In genomic region chr16:29594926-29595838, GRCh38 we compare ENCODE assay signal across 8 cellular contexts.
DNase-seq lines count a peak whose midpoint lies in the region; FAIRE-seq and TF ChIP-seq lines count a peak whose summit lies in the region.
"Not testable (repeated sequence)": the region's sequence is repeated elsewhere in the genome, so short reads cannot be mapped to it uniquely, and the experiment has no call there.

No MANE protein-coding gene starts in this region.

- in situ Hi-C loops in HAP-1 (cut with MboI; ENCODE audit: low sequenced_read_pairs): not testable (repeated sequence)

- H3K9me2 ChIP-seq in MM.1S (replicated peaks; ENCODE audit: insufficient read depth, low read length): not testable (repeated sequence)

- peaks cover 43% of the 10 kb centered on the region for H3K79me2 ChIP-seq in MM.1S (ENCODE audit: low read length)

- H3F3A ChIP-seq in MM.1S (ENCODE audit: insufficient read depth, low read length): not testable (repeated sequence)

- DNase-seq in ELR (ENCODE audit: low read depth) (peak; percentile 93), HAP-1 (ENCODE audit: low spot score in 2 of 2) (peak; percentile 73 to 92), MM.1S (peak; percentile 80), SJSA1 (ENCODE audit: low read depth in 1 of 2, low spot score in 2 of 2) (peak; percentile 93 to 96), frontal cortex (ENCODE audit: low spot score in 2 of 2) (peak; percentile 60 to 81)
- DNase-seq in activated naive CD4-positive, alpha-beta T cell treated with Interleukin-2 at 50 U/mL for 16 hours: peak; percentile 88

- H3K27me3 ChIP-seq in HAP-1 (ENCODE audit: low read depth); MM.1S (replicated peaks; ENCODE audit: insufficient read depth, low read length); SJSA1 (replicated peaks); neuron (ENCODE audit: insufficient read depth, low read length); stomach smooth muscle (ENCODE audit: control insufficient read depth in 1 of 2, insufficient read depth in 2 of 2, low read length in 2 of 2): not testable (repeated sequence)

- not testable (repeated sequence) for H3K4me1 ChIP-seq in HAP-1; MM.1S (ENCODE audit: low read length); SJSA1 (replicated peaks); neuron (ENCODE audit: insufficient read depth, low read length); stomach smooth muscle (ENCODE audit: control insufficient read depth, insufficient read depth, low read length)

- peak overlapping the region; percentile 63 for H3K4me2 ChIP-seq in MM.1S (ENCODE audit: low read depth, low read length)

- TF ChIP-seq CTCF in MM.1S (IDR thresholded peaks at IDR 0.05; ENCODE audit: low read length): not testable (repeated sequence)

- not testable (repeated sequence) for H4K20me1 ChIP-seq in MM.1S (ENCODE audit: insufficient read depth, low read length)

- peak overlapping the region; percentile 72 for H3K4me3 ChIP-seq in HAP-1
- H3K4me3 ChIP-seq in MM.1S (ENCODE audit: low read length): peak overlapping the region; percentile 63
- H3K4me3 ChIP-seq in SJSA1: peak overlapping the region; percentile 39
- peak overlapping the region; percentile 59 for H3K4me3 ChIP-seq in neuron (ENCODE audit: low read length)
- peak overlapping the region; percentile 67 to 77 for H3K4me3 ChIP-seq in stomach smooth muscle (ENCODE audit: low read length in 2 of 2)

- H3K27ac ChIP-seq in MM.1S (ENCODE audit: low read length) (peak overlapping the region; percentile 68; the same call in 1 of the 2 replicates), SJSA1 (peak overlapping the region; percentile 60; the same call in 1 of the 2 replicates), stomach smooth muscle (ENCODE audit: low read length) (peak overlapping the region; percentile 46)

- H3K36me3 ChIP-seq in HAP-1 (replicated peaks); MM.1S (replicated peaks; ENCODE audit: insufficient read depth, low read length); SJSA1; neuron (ENCODE audit: insufficient read depth, low read length); stomach smooth muscle (ENCODE audit: control insufficient read depth in 2 of 2, insufficient read depth in 2 of 2, low read length in 2 of 2): not testable (repeated sequence)

- FAIRE-seq in frontal cortex (lab: Jason Lieb, UNC): not testable (repeated sequence)

- H3K9me3 ChIP-seq in HAP-1; MM.1S (replicated peaks; ENCODE audit: insufficient read depth, low read length); SJSA1 (replicated peaks); neuron (ENCODE audit: low read length); stomach smooth muscle (ENCODE audit: control insufficient read depth in 2 of 2, low read length in 2 of 2): not testable (repeated sequence)

- H3K9ac ChIP-seq in MM.1S (ENCODE audit: low read length) (peak overlapping the region; percentile 66; the same call in 1 of the 2 replicates), stomach smooth muscle (ENCODE audit: low read length in 2 of 2) (peak overlapping the region; percentile 62 to 63)

- H2AFZ ChIP-seq in MM.1S (ENCODE audit: low read length): peak overlapping the region; percentile 38; the same call in 1 of the 2 replicates
- not testable (repeated sequence) for H2AFZ ChIP-seq in neuron (ENCODE audit: low read depth, low read length)

Comparison
In these comparisons a context has a peak if more than half of its experiments do, and no peak if none do; other contexts are left out.
1. Peak in every context shown above with its lines: DNase-seq, H3K4me3 ChIP-seq and H3K27ac ChIP-seq.